In genomic region chr9:81391457-81391825, GRCh38 we compare ENCODE assay signal across 27 cellular contexts.
A peak's percentile ranks its signal among the peaks of the same experiment; 100 is the strongest.
DNase-seq lines count a peak whose midpoint lies in the region; ATAC-seq, FAIRE-seq and TF ChIP-seq lines count a peak whose summit lies in the region.
"Had no signal": no experiment of that assay in that cellular context is flagged by ENCODE, and none has a peak within 500 bp of the region (broad histone marks: within the 10 kb centered on the region; RNA-seq: fewer than 3 reads in every experiment).

No MANE protein-coding gene starts in this region.

- H3K9me3 ChIP-seq in keratinocyte (ENCODE audit: control insufficient read depth, low read depth, low read length) (no peaks in the 10 kb centered on the region), T-helper 17 cell (ENCODE audit: control insufficient read depth, low read length, poor library complexity, severe bottlenecking) (no peaks in the 10 kb centered on the region)
- H3K9me3 ChIP-seq: MG63 had no signal

- no peaks in the 10 kb centered on the region for H3K9me3 Mint-ChIP-seq in stimulated activated memory B cell treated with anti-CD40 and anti-IgM and Interleukin-4, amounts not matched to agents 10 μg/mL and 1 μg/mL and 100 μg/mL, for 72 hours
- H3K9me3 Mint-ChIP-seq: GM23338, H9, HFFc6 had no signal

- DNase-seq in DMS53 (lab: John Stamatoyannopoulos, UW) (peak; percentile 24), DMS53 treated with DMSO at 0.1 percent for 48 hours (lab: John Stamatoyannopoulos, UW; ENCODE audit: unreplicated experiment) (no peak), bronchial epithelial cell (ENCODE audit: low read depth) (peak; percentile 64), keratinocyte (ENCODE audit: low read depth, low spot score) (peak; percentile 52), foreskin melanocyte (no peak), NCI-H2107 treated with DMSO at 0.1 percent for 48 hours (lab: John Stamatoyannopoulos, UW; ENCODE audit: unreplicated experiment) (no peak), T-helper 17 cell (no peak)
- DNase-seq: ACHN; CD4-positive, CD25-positive, alpha-beta regulatory T cell; EL; GDM1; H9; HFFc6; KG1; MG63; NCI-H1105 treated with DMSO at 0.1 percent for 48 hours; NCI-H146; NCI-H2029; NCI-H446 treated with DMSO at 0.1 percent for 48 hours; NCI-H526; SHP77 treated with DMSO at 0.1 percent for 48 hours had no signal

- peak overlapping the region; percentile 42 for H3K27ac ChIP-seq in keratinocyte (ENCODE audit: control insufficient read depth, insufficient read depth, low read length)
- H3K27ac ChIP-seq: 22Rv1 had no signal

- dilution Hi-C loops in keratinocyte (cut with MboI; ENCODE audit: extremely low pct_ligation_motif_present, low sequenced_read_pairs): no loop called here

- H3K27ac Mint-ChIP-seq in stimulated activated memory B cell treated with anti-CD40 and anti-IgM and Interleukin-4, amounts not matched to agents 10 μg/mL and 1 μg/mL and 100 μg/mL, for 72 hours: no peak overlapping the region
- no peak overlapping the region for H3K27ac Mint-ChIP-seq in T-helper 17 cell
- H3K27ac Mint-ChIP-seq: CD4-positive, CD25-positive, alpha-beta regulatory T cell; GM23338; H9 had no signal

- H3K4me2 ChIP-seq in keratinocyte (ENCODE audit: control insufficient read depth, extremely low read depth, insufficient read depth, low read depth, low read length): peak overlapping the region; percentile 30
- H3K4me2 ChIP-seq: GM23338 had no signal

- no peak overlapping the region for H3K9ac ChIP-seq in keratinocyte (ENCODE audit: control insufficient read depth, extremely low read depth, insufficient read depth, low read length)

- H3K36me3 ChIP-seq in bronchial epithelial cell (ENCODE audit: control insufficient read depth, insufficient read depth, low read length) (no peaks in the 10 kb centered on the region), keratinocyte (ENCODE audit: control insufficient read depth in 2 of 2, extremely low read depth in 1 of 2, insufficient read depth in 2 of 2, low read length in 2 of 2) (no peaks in the 10 kb centered on the region)
- H3K36me3 ChIP-seq: MG63 had no signal

- no peak overlapping the region for H2AFZ ChIP-seq in keratinocyte (ENCODE audit: control insufficient read depth, low read length)
- H2AFZ ChIP-seq: GM23338 had no signal

- peaks cover 34% of the 10 kb centered on the region for H3K4me1 ChIP-seq in keratinocyte (ENCODE audit: control insufficient read depth, extremely low read depth, insufficient read depth, low read length)

- TF ChIP-seq CTCF in bronchial epithelial cell (IDR thresholded peaks at IDR 0.05; ENCODE audit: insufficient read depth, low read length, severe bottlenecking) (no peak), keratinocyte (optimal IDR thresholded peaks at IDR 0.05 in 1 of 3, IDR thresholded peaks at IDR 0.05 in 1 of 3, conservative IDR thresholded peaks at IDR 0.05 in 1 of 3; ENCODE audit: extremely low read depth in 1 of 3, insufficient read depth in 2 of 3, low read length in 3 of 3) (no peak)

- no peak overlapping the region for H3K4me3 Mint-ChIP-seq in stimulated activated memory B cell treated with anti-CD40 and anti-IgM and Interleukin-4, amounts not matched to agents 10 μg/mL and 1 μg/mL and 100 μg/mL, for 72 hours
- H3K4me3 Mint-ChIP-seq in T-helper 17 cell: no peak overlapping the region
- H3K4me3 Mint-ChIP-seq: CD4-positive, CD25-positive, alpha-beta regulatory T cell; GM23338; H9; HFFc6 had no signal

- no peak overlapping the region for H3K4me3 ChIP-seq in bronchial epithelial cell (ENCODE audit: low read depth, low read length)
- no peak overlapping the region for H3K4me3 ChIP-seq in keratinocyte (ENCODE audit: control insufficient read depth in 2 of 3, extremely low read depth in 1 of 3, insufficient read depth in 2 of 3, low read depth in 1 of 3, low read length in 3 of 3)
- H3K4me3 ChIP-seq: GM12878, GM23338, MG63 had no signal

- H3K36me3 Mint-ChIP-seq in stimulated activated memory B cell treated with anti-CD40 and anti-IgM and Interleukin-4, amounts not matched to agents 10 μg/mL and 1 μg/mL and 100 μg/mL, for 72 hours: no peaks in the 10 kb centered on the region
- H3K36me3 Mint-ChIP-seq in T-helper 17 cell (ENCODE audit: low read depth): no peaks in the 10 kb centered on the region
- H3K36me3 Mint-ChIP-seq: CD4-positive, CD25-positive, alpha-beta regulatory T cell had no signal

- no peaks in the 10 kb centered on the region for H4K20me1 ChIP-seq in keratinocyte (ENCODE audit: control insufficient read depth, extremely low read depth, insufficient read depth, low read length)

- no peaks in the 10 kb centered on the region for H3K79me2 ChIP-seq in keratinocyte (ENCODE audit: control insufficient read depth, insufficient read depth, low read length)

- peaks cover under 1% of the 10 kb centered on the region for H3K27me3 Mint-ChIP-seq in stimulated activated memory B cell treated with anti-CD40 and anti-IgM and Interleukin-4, amounts not matched to agents 10 μg/mL and 1 μg/mL and 100 μg/mL, for 72 hours
- H3K27me3 Mint-ChIP-seq in T-helper 17 cell: no peaks in the 10 kb centered on the region
- H3K27me3 Mint-ChIP-seq: CD4-positive, CD25-positive, alpha-beta regulatory T cell had no signal

- peak; percentile 5 for ATAC-seq in stimulated activated memory B cell treated with anti-CD40 and anti-IgM and Interleukin-4, amounts not matched to agents 10 μg/mL and 1 μg/mL and 100 μg/mL, for 72 hours
- no peak for ATAC-seq in T-helper 17 cell
- ATAC-seq: GM12878, GM23338, Panc1 had no signal

- H3K9me1 ChIP-seq in keratinocyte (ENCODE audit: control insufficient read depth, extremely low read depth, insufficient read depth, low read length): no peaks in the 10 kb centered on the region

- FAIRE-seq in bronchial epithelial cell (lab: Jason Lieb, UNC): peak; percentile 36
- FAIRE-seq in keratinocyte (lab: Jason Lieb, UNC): peak; percentile 86
- FAIRE-seq: D721Med, GM12878 had no signal

- no peaks in the 10 kb centered on the region for H3K4me1 Mint-ChIP-seq in stimulated activated memory B cell treated with anti-CD40 and anti-IgM and Interleukin-4, amounts not matched to agents 10 μg/mL and 1 μg/mL and 100 μg/mL, for 72 hours
- no peaks in the 10 kb centered on the region for H3K4me1 Mint-ChIP-seq in T-helper 17 cell
- H3K4me1 Mint-ChIP-seq: CD4-positive, CD25-positive, alpha-beta regulatory T cell had no signal

- H3K27me3 ChIP-seq in bronchial epithelial cell (ENCODE audit: control insufficient read depth, insufficient read depth, low read length) (no peaks in the 10 kb centered on the region), keratinocyte (ENCODE audit: control insufficient read depth, extremely low read depth, insufficient read depth, low read length) (no peaks in the 10 kb centered on the region)
- H3K27me3 ChIP-seq: MG63 had no signal

Comparison
In these comparisons a context has a peak if more than half of its experiments do, and no peak if none do; other contexts are left out.
1. DNase-seq: peak in DMS53 (single experiment), bronchial epithelial cell (single experiment) and keratinocyte (single experiment); none in DMS53 treated with DMSO at 0.1 percent for 48 hours (single experiment), foreskin melanocyte (single experiment), NCI-H2107 treated with DMSO at 0.1 percent for 48 hours (single experiment) and T-helper 17 cell (0 of 3).